ENCODE assay signal across 13 cellular contexts in the genomic region with DNA sequence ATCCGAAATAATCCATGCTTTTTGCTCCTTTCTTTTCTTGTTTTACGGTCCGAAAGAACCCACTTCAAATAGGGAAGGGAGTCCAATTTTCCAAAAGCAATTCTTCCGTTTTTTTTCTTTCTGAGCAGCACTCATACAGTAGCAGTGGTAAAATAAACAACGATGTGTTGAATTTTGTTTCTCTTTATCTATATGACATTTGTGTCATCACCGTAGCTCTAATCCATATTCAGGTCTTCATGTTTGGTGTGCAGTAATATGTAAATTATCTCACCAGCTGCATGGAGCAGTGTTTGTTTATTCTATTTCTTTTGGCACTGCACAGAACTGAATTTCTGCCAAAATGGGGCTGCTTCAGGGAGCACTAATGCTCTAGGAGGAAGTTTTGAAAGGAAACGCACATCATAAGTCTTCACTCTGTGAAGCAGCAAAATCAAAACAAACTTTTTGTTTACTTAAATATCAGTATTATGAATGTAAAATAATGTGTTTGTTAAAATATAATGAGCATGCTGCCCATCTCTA.
DNase-seq lines count a peak whose midpoint lies in the region; ATAC-seq and TF ChIP-seq lines count a peak whose summit lies in the region.
"Had no signal": no experiment of that assay in that cellular context is flagged by ENCODE, and none has a peak within 500 bp of the region (broad histone marks: within the 10 kb centered on the region; RNA-seq: fewer than 3 reads in every experiment).

No MANE protein-coding gene starts in this region.

- no peak for ATAC-seq in HG03175 (IDR thresholded peaks at IDR 0.05; ENCODE audit: unreplicated experiment)
- ATAC-seq in activated CD4-positive, CD25-positive, alpha-beta regulatory T cell treated with anti-CD3 and anti-CD28 coated beads, Interleukin-2, amount 50 U/mL, for 24 hours = no peak
- ATAC-seq: activated naive CD4-positive, alpha-beta T cell treated with anti-CD3 and anti-CD28 coated beads, Interleukin-2, amount 50 U/mL, for 72 hours; K562 had no signal

- TF ChIP-seq CTCF in fibroblast of mammary gland (conservative IDR thresholded peaks at IDR 0.05; ENCODE audit: control insufficient read depth, insufficient read depth, low read depth, low read length) = no peak

- DNase-seq in H4 (ENCODE audit: low spot score) (peak; percentile 55), NCI-H526 (lab: John Stamatoyannopoulos, UW) (peak; percentile 52 to 58), fibroblast of mammary gland (ENCODE audit: low read depth) (peak; percentile 55), pons (ENCODE audit: low spot score) (peak; percentile 94), HPDE6-E6E7 (ENCODE audit: extremely low spot score) (no peak), NCI-H187 treated with DMSO at 0.1 percent for 48 hours (lab: John Stamatoyannopoulos, UW) (no peak)
- DNase-seq: activated CD4-positive, CD25-positive, alpha-beta regulatory T cell treated with anti-CD3 and anti-CD28 coated beads, Interleukin-2, amount 50 U/mL, for 72 hours; EL; PC-9 had no signal

- H3K4me3 ChIP-seq in fibroblast of mammary gland (ENCODE audit: control insufficient read depth, low read depth, low read length) = no peak overlapping the region
- H3K4me3 ChIP-seq: K562, PC-9 had no signal

Comparison
In these comparisons a context has a peak if more than half of its experiments do, and no peak if none do; other contexts are left out.
1. DNase-seq: peak in H4 (single experiment), NCI-H526 (2 of 2), fibroblast of mammary gland (single experiment) and pons (single experiment); none in HPDE6-E6E7 (single experiment) and NCI-H187 treated with DMSO at 0.1 percent for 48 hours (single experiment).